9 cellular contexts compared by ENCODE assay signal in the genomic region with DNA sequence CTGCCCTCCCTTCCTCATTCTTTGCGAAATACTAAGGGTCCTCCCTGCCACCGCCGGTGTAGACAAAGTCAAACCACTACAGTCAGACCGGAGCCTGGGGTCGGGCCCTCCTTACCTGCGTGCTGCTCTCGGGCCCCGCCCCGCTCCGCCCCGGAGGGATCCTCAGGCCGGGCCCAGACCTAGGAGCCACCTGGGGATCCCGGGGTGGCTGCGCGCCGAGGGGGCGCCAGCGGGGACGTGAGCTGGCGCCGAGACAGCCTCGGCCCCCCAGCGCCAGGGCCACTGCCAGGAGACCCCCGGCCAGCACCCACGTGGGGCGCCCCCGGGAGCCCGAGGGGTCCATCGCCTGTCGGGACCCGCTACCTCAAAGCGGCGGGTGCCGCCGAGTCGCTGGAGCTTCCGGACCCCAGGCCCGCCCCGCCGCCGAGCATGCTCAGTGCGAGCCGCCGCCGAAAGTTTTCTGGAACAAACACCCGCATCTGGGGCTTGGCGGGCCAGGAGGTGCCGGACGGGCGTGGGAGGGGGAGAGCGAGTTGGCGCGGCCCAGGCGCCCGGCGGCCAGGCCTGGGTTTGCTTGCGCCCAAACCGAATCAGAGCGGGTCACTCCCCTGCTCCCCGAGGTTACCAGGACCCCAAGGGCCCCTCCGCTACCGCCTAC. TPM values are rescaled to one million over a fixed set of nuclear protein-coding genes. Genes with fewer than 3 reads are reported as not detected.
DNase-seq lines count a peak whose midpoint lies in the region; FAIRE-seq and TF ChIP-seq lines count a peak whose summit lies in the region.
"Had no signal": no experiment of that assay in that cellular context is flagged by ENCODE, and none has a peak within 500 bp of the region (broad histone marks: within the 10 kb centered on the region; RNA-seq: fewer than 3 reads in every experiment).

A gene with protein sequence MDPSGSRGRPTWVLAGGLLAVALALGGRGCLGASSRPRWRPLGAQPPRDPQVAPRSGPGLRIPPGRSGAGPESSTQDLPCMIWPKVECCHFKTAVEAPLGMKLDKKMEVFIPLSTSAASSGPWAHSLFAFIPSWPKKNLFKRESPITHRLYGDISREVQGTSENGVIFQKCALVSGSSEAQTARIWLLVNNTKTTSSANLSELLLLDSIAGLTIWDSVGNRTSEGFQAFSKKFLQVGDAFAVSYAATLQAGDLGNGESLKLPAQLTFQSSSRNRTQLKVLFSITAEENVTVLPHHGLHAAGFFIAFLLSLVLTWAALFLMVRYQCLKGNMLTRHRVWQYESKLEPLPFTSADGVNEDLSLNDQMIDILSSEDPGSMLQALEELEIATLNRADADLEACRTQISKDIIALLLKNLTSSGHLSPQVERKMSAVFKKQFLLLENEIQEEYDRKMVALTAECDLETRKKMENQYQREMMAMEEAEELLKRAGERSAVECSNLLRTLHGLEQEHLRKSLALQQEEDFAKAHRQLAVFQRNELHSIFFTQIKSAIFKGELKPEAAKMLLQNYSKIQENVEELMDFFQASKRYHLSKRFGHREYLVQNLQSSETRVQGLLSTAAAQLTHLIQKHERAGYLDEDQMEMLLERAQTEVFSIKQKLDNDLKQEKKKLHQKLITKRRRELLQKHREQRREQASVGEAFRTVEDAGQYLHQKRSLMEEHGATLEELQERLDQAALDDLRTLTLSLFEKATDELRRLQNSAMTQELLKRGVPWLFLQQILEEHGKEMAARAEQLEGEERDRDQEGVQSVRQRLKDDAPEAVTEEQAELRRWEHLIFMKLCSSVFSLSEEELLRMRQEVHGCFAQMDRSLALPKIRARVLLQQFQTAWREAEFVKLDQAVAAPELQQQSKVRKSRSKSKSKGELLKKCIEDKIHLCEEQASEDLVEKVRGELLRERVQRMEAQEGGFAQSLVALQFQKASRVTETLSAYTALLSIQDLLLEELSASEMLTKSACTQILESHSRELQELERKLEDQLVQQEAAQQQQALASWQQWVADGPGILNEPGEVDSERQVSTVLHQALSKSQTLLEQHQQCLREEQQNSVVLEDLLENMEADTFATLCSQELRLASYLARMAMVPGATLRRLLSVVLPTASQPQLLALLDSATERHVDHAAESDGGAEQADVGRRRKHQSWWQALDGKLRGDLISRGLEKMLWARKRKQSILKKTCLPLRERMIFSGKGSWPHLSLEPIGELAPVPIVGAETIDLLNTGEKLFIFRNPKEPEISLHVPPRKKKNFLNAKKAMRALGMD (minus strand): TSS at position 389 of the 658 bp plus-strand sequence. CDS start 46 bp downstream, at position 343.

- peak within 1 kb of the TSS; percentile 94 for H3K27ac ChIP-seq in keratinocyte (ENCODE audit: control insufficient read depth, insufficient read depth, low read length)
- H3K27ac ChIP-seq in spleen = peak within 1 kb of the TSS in 7 of 8 donors; percentile 9 to 71 (median 59)
- H3K27ac ChIP-seq: HL-60 had no signal

- H4K20me1 ChIP-seq in keratinocyte (ENCODE audit: control insufficient read depth, extremely low read depth, insufficient read depth, low read length) = peaks cover 3% of the 10 kb centered on the region

- intact Hi-C loops in spleen (cut with DNase I; ENCODE audit: low total_unique reads) = no loop called here

- no peak for TF ChIP-seq POLR2A in spleen (IDR thresholded peaks at IDR 0.05)

- no peaks in the 10 kb centered on the region for H3K9me1 ChIP-seq in keratinocyte (ENCODE audit: control insufficient read depth, extremely low read depth, insufficient read depth, low read length)

- H3K9me3 ChIP-seq in keratinocyte (ENCODE audit: control insufficient read depth, low read depth, low read length) = no peaks in the 10 kb centered on the region
- H3K9me3 ChIP-seq in spleen = peaks cover 0 to 9% (median 0%) of the 10 kb centered on the region in 8 donors

- H3K36me3 ChIP-seq in keratinocyte (ENCODE audit: control insufficient read depth in 2 of 2, extremely low read depth in 1 of 2, insufficient read depth in 2 of 2, low read length in 2 of 2) = peaks cover 0 to 6% of the 10 kb centered on the region in 2 experiments
- H3K36me3 ChIP-seq in spleen = no peaks in the 10 kb centered on the region

- peaks cover 50% of the 10 kb centered on the region for H3K4me1 ChIP-seq in keratinocyte (ENCODE audit: control insufficient read depth, extremely low read depth, insufficient read depth, low read length)
- H3K4me1 ChIP-seq in spleen = peaks cover 0 to 29% (median 9%) of the 10 kb centered on the region in 6 donors

- FAIRE-seq in keratinocyte (lab: Jason Lieb, UNC) = no peak

- DNase-seq in COLO668 (lab: John Stamatoyannopoulos, UW; ENCODE audit: unreplicated experiment) (peak; percentile 68), NCI-H226 (peak; percentile 27), choroid plexus epithelial cell (ENCODE audit: low read depth) (peak; percentile 54), keratinocyte (ENCODE audit: low read depth, low spot score) (no peak), spleen (no peak), NCI-H187 (lab: John Stamatoyannopoulos, UW) (no peak), NOMO-1 (lab: John Stamatoyannopoulos, UW; ENCODE audit: unreplicated experiment in 2 of 2) (no peak), SW480 (ENCODE audit: low spot score) (no peak)

- no peak for TF ChIP-seq CTCF in choroid plexus epithelial cell (conservative IDR thresholded peaks at IDR 0.05; ENCODE audit: low read depth, low read length)
- TF ChIP-seq CTCF in keratinocyte (optimal IDR thresholded peaks at IDR 0.05 in 1 of 3, IDR thresholded peaks at IDR 0.05 in 1 of 3, conservative IDR thresholded peaks at IDR 0.05 in 1 of 3; ENCODE audit: extremely low read depth in 1 of 3, insufficient read depth in 2 of 3, low read length in 3 of 3) = no peak
- TF ChIP-seq CTCF in spleen (IDR thresholded peaks at IDR 0.05 in 8 of 11, conservative IDR thresholded peaks at IDR 0.05 in 3 of 11) = no peak

- H3K79me2 ChIP-seq in keratinocyte (ENCODE audit: control insufficient read depth, insufficient read depth, low read length) = peaks cover 34% of the 10 kb centered on the region

- dilution Hi-C loops in keratinocyte (cut with MboI; ENCODE audit: extremely low pct_ligation_motif_present, low sequenced_read_pairs) = no loop called here

- WGBS in spleen, 5 donors = 3 to 8% (median 4%) methylated on average over 15 to 62 of the region's 62 CpGs

- H3K4me3 ChIP-seq in choroid plexus epithelial cell (ENCODE audit: low read depth, low read length) (peak within 1 kb of the TSS; percentile 74), keratinocyte (ENCODE audit: control insufficient read depth in 2 of 3, extremely low read depth in 1 of 3, insufficient read depth in 2 of 3, low read depth in 1 of 3, low read length in 3 of 3) (peak within 1 kb of the TSS; percentile 56 to 76 (median 68)), spleen (peak within 1 kb of the TSS; percentile 30 to 69 (median 38))

- H3K4me2 ChIP-seq in keratinocyte (ENCODE audit: control insufficient read depth, extremely low read depth, insufficient read depth, low read depth, low read length) = peak within 1 kb of the TSS; percentile 71

- H3K27me3 ChIP-seq in keratinocyte (ENCODE audit: control insufficient read depth, extremely low read depth, insufficient read depth, low read length) = no peaks in the 10 kb centered on the region
- H3K27me3 ChIP-seq in spleen (replicated peaks in 1 of 7) = peaks cover 0 to 70% (median 47%) of the 10 kb centered on the region in 7 donors

- H3K9ac ChIP-seq in keratinocyte (ENCODE audit: control insufficient read depth, extremely low read depth, insufficient read depth, low read length) = peak within 1 kb of the TSS; percentile 85

- peak within 1 kb of the TSS; percentile 91 for H2AFZ ChIP-seq in keratinocyte (ENCODE audit: control insufficient read depth, low read length)

RNA-seq across cellular contexts. Expression of the gene that starts here (rescaled TPM):
- polyA plus RNA-seq in keratinocyte = 1.1 to 1.7 TPM (median 1.1 TPM) in 3 replicates
- polyA plus RNA-seq in keratinocyte (2011; ENCODE audit: low read depth) = 4.2 TPM
- polyA plus RNA-seq in keratinocyte (2011; cell fraction: cytosol; rRNA removed) = 0.68 and 1.1 TPM in 2 replicates
- 5.5 and 6.3 TPM in 2 replicates for polyA plus RNA-seq in keratinocyte (2011; cell fraction: nucleus; rRNA removed)
- polyA plus RNA-seq in keratinocyte (2012; ENCODE audit: low replicate concordance) = 1.8 and 3.7 TPM in 2 replicates
- 4.0 to 5.0 TPM (median 4.3 TPM) in 3 replicates for polyA minus RNA-seq in keratinocyte
- polyA minus RNA-seq in keratinocyte (2011; cell fraction: cytosol; rRNA and poly(A)+ RNA removed) = 2.3 TPM
- polyA minus RNA-seq in keratinocyte (2011; cell fraction: nucleus; rRNA and poly(A)+ RNA removed) = 4.7 and 9.3 TPM in 2 replicates
- total RNA-seq in spleen = 1 to 10 TPM; 2.3 to 4.4 (median 2.9) TPM
- under 1 TPM; 0.30 to 0.86 (median 0.58) TPM for polyA plus RNA-seq in spleen

Comparison
In these comparisons a context has a peak if more than half of its experiments do, and no peak if none do; other contexts are left out.
1. DNase-seq: peak in COLO668 (single experiment), NCI-H226 (single experiment) and choroid plexus epithelial cell (single experiment); none in keratinocyte (single experiment), spleen (single experiment), NCI-H187 (0 of 2), NOMO-1 (0 of 2) and SW480 (single experiment).
2. Peak in every context shown above with its lines, with median percentiles within 50 percentile points of each other: H3K4me3 ChIP-seq.